In genomic region chr5:169158764-169159163, GRCh38 we compare ENCODE assay signal across 39 cellular contexts.
"Had no signal": no experiment of that assay in that cellular context is flagged by ENCODE, and none has a peak within 500 bp of the region (broad histone marks: within the 10 kb centered on the region; RNA-seq: fewer than 3 reads in every experiment).

No MANE protein-coding gene starts in this region.

- FAIRE-seq: astrocyte, bronchial epithelial cell had no signal

- H3K27me3 ChIP-seq: adrenal gland, ascending aorta, body of pancreas, brain microvascular endothelial cell, breast epithelium, cardiac muscle cell had no signal

- H3K27ac ChIP-seq: adrenal gland, body of pancreas, brain microvascular endothelial cell, breast epithelium, cardiac muscle cell had no signal

- H3K36me3 ChIP-seq: adrenal gland, ascending aorta, brain microvascular endothelial cell, breast epithelium, cardiac muscle cell had no signal

- DNase-seq: activated effector memory CD4-positive, alpha-beta T cell treated with anti-CD3 and anti-CD28 coated beads, Interleukin-2, amount 50 U/mL, for 16 hours; activated effector memory CD4-positive, alpha-beta T cell treated with Interleukin-2 at 50 U/mL for 16 hours; activated gamma-delta T cell; activated gamma-delta T cell treated with Interleukin-2 at 50 U/mL for 16 hours; activated naive CD4-positive, alpha-beta T cell; activated naive CD4-positive, alpha-beta T cell treated with anti-CD3 and anti-CD28 coated beads for 36 hours; activated naive CD4-positive, alpha-beta T cell treated with anti-CD3 and anti-CD28 coated beads, Interleukin-2, amount 10 ng/mL, durations not matched to agents 7 days and 5 days; activated naive CD4-positive, alpha-beta T cell treated with anti-CD3 and anti-CD28 coated beads, Interleukin-2, amount 50 U/mL, for 16 hours; activated naive CD4-positive, alpha-beta T cell treated with Interleukin-2 at 50 U/mL for 16 hours; activated naive CD8-positive, alpha-beta T cell treated with anti-CD3 and anti-CD28 coated beads, Interleukin-2, amount 10 ng/mL, durations not matched to agents 7 days and 5 days; activated naive CD8-positive, alpha-beta T cell treated with anti-CD3 and anti-CD28 coated beads, Interleukin-2, amount 50 U/mL, for 24 hours; activated T-cell treated with anti-CD3 and anti-CD28 coated beads, Interleukin-2, amount 50 U/mL, for 1 hour; activated T-cell treated with anti-CD3 and anti-CD28 coated beads, Interleukin-2, amount 50 U/mL, for 24 hours; activated T-cell treated with anti-CD3 and anti-CD28 coated beads, Interleukin-2, amount 50 U/mL, for 4 hours; activated T-cell treated with anti-CD3 and anti-CD28 coated beads, Interleukin-2, amount 50 U/mL, for 48 hours; activated T-cell treated with anti-CD3 and anti-CD28 coated beads, Interleukin-2, amount 50 U/mL, for 72 hours; adrenal gland; amniotic stem cell; amygdala; anterior cingulate cortex; aorta; body of pancreas; brain microvascular endothelial cell; caudate nucleus; central memory CD4-positive, alpha-beta T cell; cerebellar nuclear complex had no signal

- H3K36me3 Mint-ChIP-seq: activated naive CD4-positive, alpha-beta T cell treated with anti-CD3 and anti-CD28 coated beads, Interleukin-2, amount 10 ng/mL, durations not matched to agents 7 days and 5 days; activated naive CD8-positive, alpha-beta T cell; activated naive CD8-positive, alpha-beta T cell treated with anti-CD3 and anti-CD28 coated beads, Interleukin-2, amount 10 ng/mL, durations not matched to agents 7 days and 5 days had no signal

- ATAC-seq: activated naive CD4-positive, alpha-beta T cell treated with anti-CD3 and anti-CD28 coated beads, Interleukin-2, amount 50 U/mL, for 72 hours; activated naive CD8-positive, alpha-beta T cell treated with anti-CD3 and anti-CD28 coated beads, Interleukin-2, amount 50 U/mL, for 24 hours; activated T-cell treated with anti-CD3 and anti-CD28 coated beads, Interleukin-2, amount 50 U/mL, for 4 hours; activated T-cell treated with anti-CD3 and anti-CD28 coated beads, Interleukin-2, amount 50 U/mL, for 72 hours; activated T-helper 17 cell treated with anti-CD3 and anti-CD28 coated beads, Interleukin-2, amount 50 U/mL, for 72 hours; body of pancreas had no signal

- H3K4me3 ChIP-seq: adrenal gland, ascending aorta, body of pancreas, breast epithelium, cardiac muscle cell had no signal

- H3K27me3 Mint-ChIP-seq: activated naive CD4-positive, alpha-beta T cell treated with anti-CD3 and anti-CD28 coated beads, Interleukin-2, amount 10 ng/mL, durations not matched to agents 7 days and 5 days; activated naive CD8-positive, alpha-beta T cell treated with anti-CD3 and anti-CD28 coated beads, Interleukin-2, amount 50 U/mL, for 24 hours; activated T-helper 17 cell treated with anti-CD3 and anti-CD28 coated beads, Interleukin-2, amount 50 U/mL, for 72 hours had no signal

- H3K4me3 Mint-ChIP-seq: activated naive CD4-positive, alpha-beta T cell treated with anti-CD3 and anti-CD28 coated beads for 36 hours; activated naive CD4-positive, alpha-beta T cell treated with anti-CD3 and anti-CD28 coated beads, Interleukin-2, amount 10 ng/mL, durations not matched to agents 7 days and 5 days; activated naive CD4-positive, alpha-beta T cell treated with anti-CD3 and anti-CD28 coated beads, Interleukin-2, amount 50 U/mL, for 24 hours; activated naive CD8-positive, alpha-beta T cell; activated naive CD8-positive, alpha-beta T cell treated with anti-CD3 and anti-CD28 coated beads, Interleukin-2, amount 10 ng/mL, durations not matched to agents 7 days and 5 days; activated naive CD8-positive, alpha-beta T cell treated with anti-CD3 and anti-CD28 coated beads, Interleukin-2, amount 50 U/mL, for 24 hours; activated T-cell treated with anti-CD3 and anti-CD28 coated beads, Interleukin-2, amount 50 U/mL, for 24 hours; activated T-cell treated with anti-CD3 and anti-CD28 coated beads, Interleukin-2, amount 50 U/mL, for 4 hours; activated T-cell treated with anti-CD3 and anti-CD28 coated beads, Interleukin-2, amount 50 U/mL, for 72 hours; activated T-helper 1 cell treated with anti-CD3 and anti-CD28 coated beads, Interleukin-12 subunit alpha, Interleukin-12 subunit beta, Interleukin-2, Interleukin-4 antibody, amounts not matched to agents 30 ng/mL and 10 ng/mL and 1 ng/mL, durations not matched to agents 14 hours and 24 hours and 36 hours; activated T-helper 17 cell treated with anti-CD3 and anti-CD28 coated beads, Interleukin-2, amount 50 U/mL, for 72 hours; brain; central memory CD8-positive, alpha-beta T cell had no signal

- H3K4me1 Mint-ChIP-seq: activated naive CD4-positive, alpha-beta T cell treated with anti-CD3 and anti-CD28 coated beads, Interleukin-2, amount 10 ng/mL, durations not matched to agents 7 days and 5 days; activated naive CD4-positive, alpha-beta T cell treated with anti-CD3 and anti-CD28 coated beads, Interleukin-2, amount 50 U/mL, for 24 hours; activated naive CD8-positive, alpha-beta T cell treated with anti-CD3 and anti-CD28 coated beads, Interleukin-2, amount 10 ng/mL, durations not matched to agents 7 days and 5 days; activated naive CD8-positive, alpha-beta T cell treated with anti-CD3 and anti-CD28 coated beads, Interleukin-2, amount 50 U/mL, for 24 hours; activated T-helper 17 cell treated with anti-CD3 and anti-CD28 coated beads, Interleukin-2, amount 50 U/mL, for 72 hours; central memory CD8-positive, alpha-beta T cell had no signal

- H3K27ac Mint-ChIP-seq: activated naive CD4-positive, alpha-beta T cell treated with anti-CD3 and anti-CD28 coated beads for 36 hours; activated naive CD4-positive, alpha-beta T cell treated with anti-CD3 and anti-CD28 coated beads, Interleukin-2, amount 10 ng/mL, durations not matched to agents 7 days and 5 days; activated naive CD4-positive, alpha-beta T cell treated with anti-CD3 and anti-CD28 coated beads, Interleukin-2, amount 50 U/mL, for 24 hours; activated naive CD4-positive, alpha-beta T cell treated with anti-CD3 and anti-CD28 coated beads, Interleukin-2, amount 50 U/mL, for 72 hours; activated naive CD8-positive, alpha-beta T cell; activated naive CD8-positive, alpha-beta T cell treated with anti-CD3 and anti-CD28 coated beads, Interleukin-2, amount 10 ng/mL, durations not matched to agents 7 days and 5 days; activated naive CD8-positive, alpha-beta T cell treated with anti-CD3 and anti-CD28 coated beads, Interleukin-2, amount 50 U/mL, for 24 hours; activated T-cell treated with anti-CD3 and anti-CD28 coated beads, Interleukin-2, amount 50 U/mL, for 24 hours; activated T-cell treated with anti-CD3 and anti-CD28 coated beads, Interleukin-2, amount 50 U/mL, for 72 hours; activated T-helper 1 cell treated with anti-CD3 and anti-CD28 coated beads, Interleukin-12 subunit alpha, Interleukin-12 subunit beta, Interleukin-2, Interleukin-4 antibody, amounts not matched to agents 30 ng/mL and 10 ng/mL and 1 ng/mL, durations not matched to agents 14 hours and 24 hours and 36 hours; activated T-helper 17 cell treated with anti-CD3 and anti-CD28 coated beads, Interleukin-2, amount 50 U/mL, for 72 hours; activated T-helper 2 cell treated with anti-CD3 and anti-CD28 coated beads, Interferon-gamma antibody, Interleukin-2, Interleukin-4, amounts not matched to agents 10 μg/mL and 5 μg/mL and 100 μg/mL, durations not matched to agents 14 hours and 24 hours and 36 hours; brain had no signal
